In the genomic region with DNA sequence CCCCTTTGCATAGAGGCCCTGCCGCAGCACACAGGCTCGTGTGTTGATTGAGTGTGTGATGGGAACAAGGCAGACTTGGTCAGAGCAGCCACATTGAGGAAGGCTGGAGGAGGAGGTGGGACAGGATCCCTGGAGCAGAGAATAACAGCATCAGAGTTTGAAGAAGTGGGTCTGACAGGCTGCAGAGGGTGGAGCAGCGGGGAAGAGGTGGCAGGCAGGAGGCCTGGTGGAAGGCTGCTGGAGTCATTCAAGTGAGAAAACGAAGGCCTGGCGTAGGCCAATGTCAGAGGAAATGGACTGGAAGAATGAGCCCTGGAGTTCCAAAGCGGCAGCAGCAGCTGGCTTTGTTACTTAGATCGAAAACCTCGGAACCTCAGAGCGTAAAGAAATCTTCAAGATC, we compare ENCODE assay signal across 16 cellular contexts.
A peak's percentile ranks its signal among the peaks of the same experiment; 100 is the strongest.
DNase-seq lines count a peak whose midpoint lies in the region; TF ChIP-seq lines count a peak whose summit lies in the region.
"Had no signal": no experiment of that assay in that cellular context is flagged by ENCODE, and none has a peak within 500 bp of the region (broad histone marks: within the 10 kb centered on the region; RNA-seq: fewer than 3 reads in every experiment).

No MANE protein-coding gene starts in this region.

- no peaks in the 10 kb centered on the region for H3K23me2 ChIP-seq in H9 (ENCODE audit: insufficient read length, low read depth, low read length, poor library complexity, severe bottlenecking)

- H2BK5ac ChIP-seq in H9 (ENCODE audit: insufficient read length, low read length) (no peak overlapping the region), neuronal stem cell (ENCODE audit: low read length) (no peak overlapping the region)

- H3K4ac ChIP-seq in H9 (ENCODE audit: low read depth, low read length): no peak overlapping the region
- no peak overlapping the region for H3K4ac ChIP-seq in neuronal stem cell (ENCODE audit: low read length)

- H3K36me3 Mint-ChIP-seq in H9 (ENCODE audit: insufficient read depth in 1 of 3, low read depth in 3 of 3): no peaks in the 10 kb centered on the region
- H3K36me3 Mint-ChIP-seq: CD8-positive, alpha-beta T cell had no signal

- no CpG with 5 or more reads among the region's 9 CpGs for WGBS in H9 (ENCODE audit: extremely low coverage, insufficient read length, low lambda C conversion rate)
- WGBS in neuronal stem cell (ENCODE audit: extremely low coverage in 2 of 2, insufficient read length in 2 of 2, insufficient replicate concordance in 1 of 2), 2 donors: no CpG with 5 or more reads among the region's 9 CpGs
- 65 to 71% (median 71%) methylated on average over 9 of the region's 9 CpGs for WGBS in ovary, 3 donors
- 79 to 80% methylated on average over 7 to 9 of the region's 9 CpGs for WGBS in esophagus squamous epithelium, 2 donors

- no peak overlapping the region for H2BK20ac ChIP-seq in H9 (ENCODE audit: low read depth, low read length, poor library complexity, severe bottlenecking)

- TF ChIP-seq POLR2A in ovary (IDR thresholded peaks at IDR 0.05) (no peak), esophagus squamous epithelium (IDR thresholded peaks at IDR 0.05) (no peak), Peyer's patch (IDR thresholded peaks at IDR 0.05) (no peak)

- H2BK120ac ChIP-seq in H9 (ENCODE audit: low read depth, low read length, poor library complexity, severe bottlenecking): no peak overlapping the region
- no peak overlapping the region for H2BK120ac ChIP-seq in neuronal stem cell (ENCODE audit: low read depth, low read length)

- peaks cover 0 to 2% of the 10 kb centered on the region in 2 experiments; a peak in 1 of 5 replicates for H3K9me3 Mint-ChIP-seq in H9
- H3K9me3 Mint-ChIP-seq: CD8-positive, alpha-beta T cell had no signal

- H3T11ph ChIP-seq in H9 (ENCODE audit: low read length): no peak overlapping the region

- H3K14ac ChIP-seq in H9 (ENCODE audit: insufficient read depth, low read length) (0 out of 2 replicates have a peak overlapping the region, but pooled peaks have one; percentile 4), neuronal stem cell (ENCODE audit: low read length) (peak overlapping the region; percentile 22)

- no peaks in the 10 kb centered on the region for H3K9me3 ChIP-seq in BE2C
- H3K9me3 ChIP-seq in H9 (ENCODE audit: control insufficient read depth, low read depth, low read length): no peaks in the 10 kb centered on the region
- H3K9me3 ChIP-seq in neuronal stem cell (replicated peaks in 1 of 2; ENCODE audit: control insufficient read depth in 2 of 2, insufficient read depth in 1 of 2, low read depth in 1 of 2, low read length in 2 of 2): no peaks in the 10 kb centered on the region
- H3K9me3 ChIP-seq in ovary: no peaks in the 10 kb centered on the region
- no peaks in the 10 kb centered on the region for H3K9me3 ChIP-seq in esophagus squamous epithelium
- H3K9me3 ChIP-seq in Peyer's patch: no peaks in the 10 kb centered on the region
- no peaks in the 10 kb centered on the region for H3K9me3 ChIP-seq in osteoblast (ENCODE audit: low read depth, low read length)
- H3K9me3 ChIP-seq: BLaER1 treated with 17β-estradiol and CSF1 and Interleukin-3, amounts not matched to agents 10 nM and 100 nM had no signal

- H4K5ac ChIP-seq in H9 (ENCODE audit: insufficient read length, low read depth, low read length): no peak overlapping the region

- H3K4me1 ChIP-seq in BE2C (peaks cover 10% of the 10 kb centered on the region), H9 (ENCODE audit: insufficient read depth, low read length) (no peaks in the 10 kb centered on the region), neuronal stem cell (ENCODE audit: control insufficient read depth in 2 of 2, insufficient read depth in 1 of 2, low read depth in 1 of 2, low read length in 2 of 2) (no peaks in the 10 kb centered on the region), ovary (ENCODE audit: insufficient read depth) (no peaks in the 10 kb centered on the region), esophagus squamous epithelium (no peaks in the 10 kb centered on the region), Peyer's patch (no peaks in the 10 kb centered on the region), osteoblast (ENCODE audit: insufficient read depth, low read length) (no peaks in the 10 kb centered on the region)
- H3K4me1 ChIP-seq: BLaER1 treated with 17β-estradiol and CSF1 and Interleukin-3, amounts not matched to agents 10 nM and 100 nM had no signal

- TF ChIP-seq CTCF in BE2C (IDR thresholded peaks at IDR 0.05; ENCODE audit: low read depth, low read length): no peak
- TF ChIP-seq CTCF in H9 (conservative IDR thresholded peaks at IDR 0.05): no peak
- TF ChIP-seq CTCF in ovary (IDR thresholded peaks at IDR 0.05): no peak
- TF ChIP-seq CTCF in esophagus squamous epithelium (IDR thresholded peaks at IDR 0.05): no peak
- no peak for TF ChIP-seq CTCF in Peyer's patch (IDR thresholded peaks at IDR 0.05)
- no peak for TF ChIP-seq CTCF in osteoblast (IDR thresholded peaks at IDR 0.05; ENCODE audit: extremely low read depth, low read depth, low read length)

- H3K4me3 ChIP-seq in BE2C (ENCODE audit: low read depth, low read length) (no peak overlapping the region), neuronal stem cell (ENCODE audit: low read length in 2 of 2) (no peak overlapping the region), ovary (no peak overlapping the region), esophagus squamous epithelium (no peak overlapping the region), Peyer's patch (no peak overlapping the region), osteoblast (ENCODE audit: insufficient read depth, low read length) (no peak overlapping the region)
- H3K4me3 ChIP-seq: BLaER1 treated with 17β-estradiol and CSF1 and Interleukin-3, amounts not matched to agents 10 nM and 100 nM had no signal

- H3K18ac ChIP-seq in H9 (ENCODE audit: insufficient read length, low read depth, low read length): no peak overlapping the region
- H3K18ac ChIP-seq in neuronal stem cell (ENCODE audit: low read length): peak overlapping the region; percentile 63

- H3K9ac ChIP-seq in H9 (ENCODE audit: extremely low read depth, insufficient read length, low read length): no peak overlapping the region
- peak overlapping the region; percentile 53 for H3K9ac ChIP-seq in neuronal stem cell (ENCODE audit: low read depth, low read length, poor library complexity)
- H3K9ac ChIP-seq: BLaER1 treated with 17β-estradiol and CSF1 and Interleukin-3, amounts not matched to agents 10 nM and 100 nM had no signal

- intact Hi-C loops in ovary (cut with DNase I): no loop called here
- intact Hi-C loops in esophagus squamous epithelium (cut with DNase I): no loop called here

- no peak overlapping the region for H3K27ac ChIP-seq in H9 (ENCODE audit: insufficient read length, low read depth, low read length)
- H3K27ac ChIP-seq in neuronal stem cell (replicated peaks; ENCODE audit: low read length): no peak overlapping the region
- no peak overlapping the region for H3K27ac ChIP-seq in ovary
- H3K27ac ChIP-seq in esophagus squamous epithelium: no peak overlapping the region
- no peak overlapping the region for H3K27ac ChIP-seq in Peyer's patch
- H3K27ac ChIP-seq in osteoblast (ENCODE audit: low read depth, low read length): no peak overlapping the region
- H3K27ac ChIP-seq: BLaER1 treated with 17β-estradiol and CSF1 and Interleukin-3, amounts not matched to agents 10 nM and 100 nM had no signal

- H3K23ac ChIP-seq in H9 (ENCODE audit: insufficient read length, low read depth, low read length) (no peak overlapping the region), neuronal stem cell (ENCODE audit: low read depth, low read length, poor library complexity) (no peak overlapping the region)

- H4K8ac ChIP-seq in H9 (replicated peaks; ENCODE audit: insufficient read length, low read depth, low read length): no peak overlapping the region
- H4K8ac ChIP-seq in neuronal stem cell (ENCODE audit: low read depth, low read length): no peak overlapping the region

- no peak overlapping the region for H3K4me3 Mint-ChIP-seq in H9
- H3K4me3 Mint-ChIP-seq: CD8-positive, alpha-beta T cell; HFFc6 had no signal

- TF ChIP-seq EP300 in ovary (IDR thresholded peaks at IDR 0.05): no peak

- H3K27me3 Mint-ChIP-seq in H9 (ENCODE audit: low read depth): peaks cover 27% of the 10 kb centered on the region

- no peak overlapping the region for H2AFZ ChIP-seq in H9 (ENCODE audit: low read length)
- no peak overlapping the region for H2AFZ ChIP-seq in neuronal stem cell (ENCODE audit: low read length)
- no peak overlapping the region for H2AFZ ChIP-seq in osteoblast (ENCODE audit: low read length)

- peak; percentile 60 for DNase-seq in BE2C
- DNase-seq in H9: no peak
- DNase-seq in NCI-H446 treated with DMSO at 0.1 percent for 48 hours (lab: John Stamatoyannopoulos, UW): peak; percentile 87
- DNase-seq in neuronal stem cell (ENCODE audit: low spot score): no peak
- DNase-seq in ovary: no peak
- DNase-seq in esophagus squamous epithelium (lab: John Stamatoyannopoulos, UW): no peak
- no peak for DNase-seq in Peyer's patch
- DNase-seq in osteoblast (ENCODE audit: insufficient read length, low spot score, missing footprints): no peak
- DNase-seq: HFFc6, KBM-7, NCI-H187 treated with DMSO at 0.1 percent for 48 hours, NCI-H748 treated with DMSO at 0.1 percent for 48 hours, OCI-M1, SHP77 treated with DMSO at 0.1 percent for 48 hours had no signal

- no peak overlapping the region for H4K91ac ChIP-seq in H9 (ENCODE audit: insufficient read length, low read depth, low read length)
- no peak overlapping the region for H4K91ac ChIP-seq in neuronal stem cell (ENCODE audit: low read depth, low read length, poor library complexity)

- H3K79me2 ChIP-seq in H9 (ENCODE audit: insufficient read depth, low read length) (no peaks in the 10 kb centered on the region), osteoblast (ENCODE audit: insufficient read depth, low read length) (no peaks in the 10 kb centered on the region)

- no peak overlapping the region for H3K56ac ChIP-seq in H9 (ENCODE audit: insufficient read length, low read depth, low read length)

- H2AK5ac ChIP-seq in H9 (ENCODE audit: insufficient read length, low read length): no peak overlapping the region
- H2AK5ac ChIP-seq in neuronal stem cell (ENCODE audit: low read depth, low read length): peak overlapping the region; percentile 18

- H3K79me1 ChIP-seq in H9 (ENCODE audit: insufficient read depth, low read depth, low read length, poor library complexity, severe bottlenecking): no peaks in the 10 kb centered on the region
- H3K79me1 ChIP-seq in neuronal stem cell (ENCODE audit: low read depth, low read length): no peaks in the 10 kb centered on the region

- H3K27ac Mint-ChIP-seq in H9: no peak overlapping the region
- H3K27ac Mint-ChIP-seq: CD8-positive, alpha-beta T cell; HFFc6 had no signal

- H4K20me1 ChIP-seq in H9 (ENCODE audit: control insufficient read depth, insufficient read depth, insufficient read length) (no peaks in the 10 kb centered on the region), osteoblast (ENCODE audit: insufficient read depth, low read length) (no peaks in the 10 kb centered on the region)
- H4K20me1 ChIP-seq: BLaER1 treated with 17β-estradiol and CSF1 and Interleukin-3, amounts not matched to agents 10 nM and 100 nM had no signal

- no peaks in the 10 kb centered on the region for H3K4me1 Mint-ChIP-seq in H9

- no peak overlapping the region for H2BK15ac ChIP-seq in H9 (ENCODE audit: low read depth, low read length)
- H2BK15ac ChIP-seq in neuronal stem cell (ENCODE audit: low read length): no peak overlapping the region

- H3K27me3 ChIP-seq in BE2C (no peaks in the 10 kb centered on the region), H9 (ENCODE audit: insufficient read depth, low read length) (no peaks in the 10 kb centered on the region), neuronal stem cell (ENCODE audit: control insufficient read depth in 3 of 3, insufficient read depth in 3 of 3, low read depth in 1 of 3, low read length in 3 of 3) (no peaks in the 10 kb centered on the region), ovary (no peaks in the 10 kb centered on the region), esophagus squamous epithelium (peaks cover 0 to 30% (median 0%) of the 10 kb centered on the region in 4 donors), Peyer's patch (no peaks in the 10 kb centered on the region), osteoblast (ENCODE audit: insufficient read depth, low read length) (no peaks in the 10 kb centered on the region)
- H3K27me3 ChIP-seq: BLaER1 treated with 17β-estradiol and CSF1 and Interleukin-3, amounts not matched to agents 10 nM and 100 nM had no signal

- H2BK12ac ChIP-seq in H9 (ENCODE audit: insufficient read length, low read depth, low read length): no peak overlapping the region
- no peak overlapping the region for H2BK12ac ChIP-seq in neuronal stem cell (ENCODE audit: low read length)

- no peaks in the 10 kb centered on the region for H3K36me3 ChIP-seq in BE2C
- H3K36me3 ChIP-seq in neuronal stem cell (replicated peaks in 1 of 2; ENCODE audit: control insufficient read depth in 2 of 2, insufficient read depth in 2 of 2, low read length in 2 of 2): no peaks in the 10 kb centered on the region
- H3K36me3 ChIP-seq in ovary: no peaks in the 10 kb centered on the region
- H3K36me3 ChIP-seq in esophagus squamous epithelium: no peaks in the 10 kb centered on the region
- no peaks in the 10 kb centered on the region for H3K36me3 ChIP-seq in Peyer's patch
- H3K36me3 ChIP-seq in osteoblast (ENCODE audit: insufficient read depth, low read length): no peaks in the 10 kb centered on the region
- H3K36me3 ChIP-seq: BLaER1 treated with 17β-estradiol and CSF1 and Interleukin-3, amounts not matched to agents 10 nM and 100 nM had no signal

- no peak overlapping the region for H3K4me2 ChIP-seq in H9 (ENCODE audit: insufficient read depth, insufficient read length, low read length)
- H3K4me2 ChIP-seq in neuronal stem cell (ENCODE audit: insufficient read depth, low read length, poor library complexity, severe bottlenecking): no peak overlapping the region
- no peak overlapping the region for H3K4me2 ChIP-seq in osteoblast (ENCODE audit: insufficient read depth, low read length)
- H3K4me2 ChIP-seq: BLaER1 treated with 17β-estradiol and CSF1 and Interleukin-3, amounts not matched to agents 10 nM and 100 nM had no signal

Comparison
In these comparisons a context has a peak if more than half of its experiments do, and no peak if none do; other contexts are left out.
1. DNase-seq: peak in BE2C (single experiment) and NCI-H446 treated with DMSO at 0.1 percent for 48 hours (single experiment); none in H9 (single experiment), neuronal stem cell (single experiment), ovary (0 of 5), esophagus squamous epithelium (single experiment), Peyer's patch (0 of 3) and osteoblast (single experiment).